8 cellular contexts compared by ENCODE assay signal in genomic region chr1:113072141-113072756, GRCh38. TPM values are rescaled to one million over a fixed set of nuclear protein-coding genes. Genes with fewer than 3 reads are reported as not detected.
DNase-seq lines count a peak whose midpoint lies in the region; ATAC-seq and TF ChIP-seq lines count a peak whose summit lies in the region.

No MANE protein-coding gene starts in this region.

- H2BK120ac ChIP-seq in trophoblast cell (ENCODE audit: insufficient read depth, low read length, poor library complexity), result no peak overlapping the region

- H3K36me3 ChIP-seq in ES-I3 (ENCODE audit: insufficient read depth, low read length) (no peaks in the 10 kb centered on the region; the same call in 1 of the 2 replicates), PC-3 (ENCODE audit: low read depth, low read length) (peaks cover 3% of the 10 kb centered on the region; the same call in 1 of the 2 replicates), trophoblast cell (ENCODE audit: control insufficient read depth in 1 of 2, insufficient read depth in 2 of 2, low read length in 2 of 2) (peaks cover 0 to 5% of the 10 kb centered on the region in 2 experiments)

- no peak overlapping the region for H2BK12ac ChIP-seq in trophoblast cell (ENCODE audit: low read length)

- H3K9ac ChIP-seq in ES-I3 (ENCODE audit: low read depth, low read length) (peak overlapping the region; percentile 88), PC-3 (ENCODE audit: low read length) (peak overlapping the region; percentile 96; the same call in 1 of the 2 replicates), trophoblast cell (ENCODE audit: low read length) (no peak overlapping the region)

- no peak overlapping the region for H4K12ac ChIP-seq in trophoblast cell (ENCODE audit: low read depth, low read length)

- H3K4me2 ChIP-seq in PC-3 (ENCODE audit: low read length), result peak overlapping the region; percentile 97
- H3K4me2 ChIP-seq in trophoblast cell (ENCODE audit: low read length), result peak overlapping the region; percentile 57

- peaks cover 7% of the 10 kb centered on the region for H3K79me1 ChIP-seq in trophoblast cell (ENCODE audit: low read length)

- no peak overlapping the region for H4K8ac ChIP-seq in trophoblast cell (ENCODE audit: low read depth, low read length)

- H3K4me3 ChIP-seq in PC-3 (ENCODE audit: low read length) (peak overlapping the region; percentile 97), epithelial cell of proximal tubule (ENCODE audit: low read depth, low read length) (peak overlapping the region; percentile 99), trophoblast cell (ENCODE audit: low read depth, low read length) (peak overlapping the region; percentile 70)

- CTCF ChIA-PET in PC-3 (lab: Charles Lee), result interaction anchor here (0.7 to 1.6 kb wide), 16 partner anchors 15 to 480 kb away, joined by 3 to 25 read pairs (median 5); partner anchors contain the start of genes PPM1J and SLC16A1

- no CpG with 5 or more reads among the region's 6 CpGs for WGBS in trophoblast cell (ENCODE audit: extremely low coverage, insufficient coverage, insufficient read length)

- H3K79me2 ChIP-seq in PC-3 (ENCODE audit: low read length) (peaks cover 42% of the 10 kb centered on the region), trophoblast cell (ENCODE audit: control insufficient read depth, insufficient read depth, low read length, poor library complexity) (peaks cover 9% of the 10 kb centered on the region)

- H3K27me3 ChIP-seq in PC-3 (ENCODE audit: low read length) (no peaks in the 10 kb centered on the region), trophoblast cell (ENCODE audit: insufficient read depth, low read length) (no peaks in the 10 kb centered on the region)

- H2AK5ac ChIP-seq in trophoblast cell (ENCODE audit: low read length), result no peak overlapping the region

- DNase-seq in PC-3 (no peak), epithelial cell of proximal tubule (ENCODE audit: low read depth) (no peak), trophoblast cell (no peak), cortex of kidney (lab: John Stamatoyannopoulos, UW) (no peak), RPMI8226 (no peak)

- peaks cover 14% of the 10 kb centered on the region for H3K4me1 ChIP-seq in ES-I3 (ENCODE audit: insufficient read depth, low read length)
- H3K4me1 ChIP-seq in PC-3 (ENCODE audit: insufficient read depth, low read length), result peaks cover 9% of the 10 kb centered on the region
- peaks cover 2% of the 10 kb centered on the region in 2 experiments for H3K4me1 ChIP-seq in trophoblast cell (ENCODE audit: control insufficient read depth in 1 of 2, insufficient read depth in 2 of 2, low read length in 2 of 2)

- no peak overlapping the region for H3K4ac ChIP-seq in trophoblast cell (ENCODE audit: low read depth, low read length)

- no peak overlapping the region for H2BK5ac ChIP-seq in trophoblast cell (ENCODE audit: low read depth, low read length, poor library complexity)

- no peaks in the 10 kb centered on the region for H3F3A ChIP-seq in PC-3 (ENCODE audit: low read length, unreplicated experiment)

- H3K23ac ChIP-seq in trophoblast cell (ENCODE audit: low read length), result no peak overlapping the region

- H3K9me2 ChIP-seq in PC-3 (replicated peaks; ENCODE audit: low read length), result no peaks in the 10 kb centered on the region

- H2AFZ ChIP-seq in PC-3 (ENCODE audit: low read length) (peak overlapping the region; percentile 92), trophoblast cell (ENCODE audit: insufficient read depth, low read length, poor library complexity) (no peak overlapping the region)

- intact Hi-C loops in PC-3 (cut with micrococcal nuclease), result loop anchor here (2.0 to 10.0 kb wide), 7 partner anchors 29 to 607 kb away; partner anchors contain the start of genes MAGI3 and PPM1J

- H3K9me3 ChIP-seq in ES-I3 (ENCODE audit: control insufficient read depth, insufficient read depth, low read length) (no peaks in the 10 kb centered on the region; the same call in 1 of the 2 replicates), PC-3 (ENCODE audit: low read length) (no peaks in the 10 kb centered on the region), trophoblast cell (ENCODE audit: insufficient read depth, low read depth, low read length) (no peaks in the 10 kb centered on the region)

- POLR2A ChIA-PET in PC-3 (lab: Charles Lee; ENCODE audit: unreplicated experiment), result interaction anchor here (0.6 to 0.8 kb wide), 2 partner anchors 14 to 30 kb away, joined by 23 to 29 read pairs; no protein-coding TSS in a partner anchor

- H3K27ac ChIP-seq in PC-3 (ENCODE audit: low read length), result 0 out of 2 replicates have a peak overlapping the region, but pooled peaks have one; percentile 66
- H3K27ac ChIP-seq in trophoblast cell (ENCODE audit: low read depth, low read length), result peak overlapping the region; percentile 60

- no TSS peak for BruUV-seq in PC-3 (replicated peaks; lab: Mats Ljungman, UMichigan)

- TF ChIP-seq CTCF in PC-3 (conservative IDR thresholded peaks at IDR 0.05; ENCODE audit: low read depth, low read length) (no peak), epithelial cell of proximal tubule (conservative IDR thresholded peaks at IDR 0.05; ENCODE audit: low read depth, low read length) (no peak)

- ATAC-seq in PC-3, result no peak
- no peak for ATAC-seq in HG03097 (IDR thresholded peaks at IDR 0.05; ENCODE audit: low FRiP score, unreplicated experiment)
- no peak for ATAC-seq in GM19452 (IDR thresholded peaks at IDR 0.05; ENCODE audit: unreplicated experiment)

- H3K18ac ChIP-seq in trophoblast cell (ENCODE audit: low read length), result no peak overlapping the region

- H4K91ac ChIP-seq in trophoblast cell (ENCODE audit: low read depth, low read length), result no peak overlapping the region

- peaks cover 18% of the 10 kb centered on the region; the same call in 1 of the 2 replicates for H4K20me1 ChIP-seq in PC-3 (ENCODE audit: low read length)

- no peak overlapping the region for H3K14ac ChIP-seq in trophoblast cell (ENCODE audit: low read length)

RNA-seq across cellular contexts. Expression of gene LRIG2, which starts 0.7 kb away (rescaled TPM):
- total RNA-seq in PC-3 (2014; rRNA removed) (6.1 and 8.4 TPM in 2 replicates), epithelial cell of proximal tubule (3.9 and 4.4 TPM in 2 replicates)
- polyA plus RNA-seq in trophoblast cell (2013), result 5.2 and 6.0 TPM in 2 replicates
